Comparison of ENCODE assay signal across 1 cellular context in the genomic region with DNA sequence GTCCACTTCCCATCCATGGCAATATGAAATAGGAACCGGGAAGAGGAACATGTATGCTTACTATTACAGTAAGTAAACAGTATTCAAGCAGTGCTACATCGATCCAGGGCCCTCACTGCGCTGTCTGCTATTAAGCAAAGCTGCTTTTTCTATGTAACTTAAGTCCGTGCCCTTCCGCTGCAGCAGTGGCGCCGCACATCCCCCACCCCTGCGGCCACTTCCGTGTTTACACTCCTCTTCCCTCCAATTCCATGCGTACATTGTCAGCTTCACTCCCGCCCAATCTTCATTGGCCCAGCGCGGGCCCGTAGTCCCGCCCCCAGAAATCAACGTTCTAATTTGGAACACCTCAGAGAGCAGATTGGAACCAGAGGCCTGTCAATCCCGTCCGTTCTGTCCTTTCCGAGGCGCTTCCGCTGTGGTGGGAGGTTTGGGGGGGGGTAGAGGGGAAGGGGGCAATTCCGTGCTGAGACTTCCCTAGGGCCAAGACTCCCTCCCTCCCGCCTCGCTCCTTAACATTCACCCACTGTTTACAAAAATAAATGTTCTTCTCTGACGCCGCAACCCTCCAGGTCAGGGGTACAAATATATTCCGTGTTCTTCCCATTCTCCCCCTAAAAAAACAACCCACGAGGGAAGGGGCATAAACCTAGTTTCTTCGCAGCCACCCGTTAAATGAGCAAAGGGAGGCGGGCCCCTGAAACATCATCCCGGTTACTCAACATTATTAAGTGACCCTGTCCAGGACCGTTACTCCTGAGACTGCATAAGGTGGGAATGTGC.
A peak's percentile ranks its signal among the peaks of the same experiment; 100 is the strongest.
TF ChIP-seq lines count a peak whose summit lies in the region.

No MANE protein-coding gene starts in this region.

TF ChIP-seq in K562, 482 proteins besides CTCF, POLR2A, EP300 and RAD21 (continued from another document and continues in another):
- TF ChIP-seq CSDE1 (IDR thresholded peaks at IDR 0.05): no peak
- TF ChIP-seq SAFB2 (IDR thresholded peaks at IDR 0.05; ENCODE audit: borderline replicate concordance, low read depth, low read length, severe bottlenecking): no peak
- no peak for TF ChIP-seq GTF2E2 (tag; IDR thresholded peaks at IDR 0.05)
- TF ChIP-seq MEF2D (tag; conservative IDR thresholded peaks at IDR 0.05; ENCODE audit: low read depth): no peak
- TF ChIP-seq, protein P1, sequence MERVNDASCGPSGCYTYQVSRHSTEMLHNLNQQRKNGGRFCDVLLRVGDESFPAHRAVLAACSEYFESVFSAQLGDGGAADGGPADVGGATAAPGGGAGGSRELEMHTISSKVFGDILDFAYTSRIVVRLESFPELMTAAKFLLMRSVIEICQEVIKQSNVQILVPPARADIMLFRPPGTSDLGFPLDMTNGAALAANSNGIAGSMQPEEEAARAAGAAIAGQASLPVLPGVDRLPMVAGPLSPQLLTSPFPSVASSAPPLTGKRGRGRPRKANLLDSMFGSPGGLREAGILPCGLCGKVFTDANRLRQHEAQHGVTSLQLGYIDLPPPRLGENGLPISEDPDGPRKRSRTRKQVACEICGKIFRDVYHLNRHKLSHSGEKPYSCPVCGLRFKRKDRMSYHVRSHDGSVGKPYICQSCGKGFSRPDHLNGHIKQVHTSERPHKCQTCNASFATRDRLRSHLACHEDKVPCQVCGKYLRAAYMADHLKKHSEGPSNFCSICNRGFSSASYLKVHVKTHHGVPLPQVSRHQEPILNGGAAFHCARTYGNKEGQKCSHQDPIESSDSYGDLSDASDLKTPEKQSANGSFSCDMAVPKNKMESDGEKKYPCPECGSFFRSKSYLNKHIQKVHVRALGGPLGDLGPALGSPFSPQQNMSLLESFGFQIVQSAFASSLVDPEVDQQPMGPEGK (CRISPR knock-in tag; IDR thresholded peaks at IDR 0.05; ENCODE audit: borderline replicate concordance): no peak
- no peak for TF ChIP-seq HNRNPK (IDR thresholded peaks at IDR 0.05; ENCODE audit: low read depth, low read length, poor library complexity, severe bottlenecking)
- TF ChIP-seq, protein P2, sequence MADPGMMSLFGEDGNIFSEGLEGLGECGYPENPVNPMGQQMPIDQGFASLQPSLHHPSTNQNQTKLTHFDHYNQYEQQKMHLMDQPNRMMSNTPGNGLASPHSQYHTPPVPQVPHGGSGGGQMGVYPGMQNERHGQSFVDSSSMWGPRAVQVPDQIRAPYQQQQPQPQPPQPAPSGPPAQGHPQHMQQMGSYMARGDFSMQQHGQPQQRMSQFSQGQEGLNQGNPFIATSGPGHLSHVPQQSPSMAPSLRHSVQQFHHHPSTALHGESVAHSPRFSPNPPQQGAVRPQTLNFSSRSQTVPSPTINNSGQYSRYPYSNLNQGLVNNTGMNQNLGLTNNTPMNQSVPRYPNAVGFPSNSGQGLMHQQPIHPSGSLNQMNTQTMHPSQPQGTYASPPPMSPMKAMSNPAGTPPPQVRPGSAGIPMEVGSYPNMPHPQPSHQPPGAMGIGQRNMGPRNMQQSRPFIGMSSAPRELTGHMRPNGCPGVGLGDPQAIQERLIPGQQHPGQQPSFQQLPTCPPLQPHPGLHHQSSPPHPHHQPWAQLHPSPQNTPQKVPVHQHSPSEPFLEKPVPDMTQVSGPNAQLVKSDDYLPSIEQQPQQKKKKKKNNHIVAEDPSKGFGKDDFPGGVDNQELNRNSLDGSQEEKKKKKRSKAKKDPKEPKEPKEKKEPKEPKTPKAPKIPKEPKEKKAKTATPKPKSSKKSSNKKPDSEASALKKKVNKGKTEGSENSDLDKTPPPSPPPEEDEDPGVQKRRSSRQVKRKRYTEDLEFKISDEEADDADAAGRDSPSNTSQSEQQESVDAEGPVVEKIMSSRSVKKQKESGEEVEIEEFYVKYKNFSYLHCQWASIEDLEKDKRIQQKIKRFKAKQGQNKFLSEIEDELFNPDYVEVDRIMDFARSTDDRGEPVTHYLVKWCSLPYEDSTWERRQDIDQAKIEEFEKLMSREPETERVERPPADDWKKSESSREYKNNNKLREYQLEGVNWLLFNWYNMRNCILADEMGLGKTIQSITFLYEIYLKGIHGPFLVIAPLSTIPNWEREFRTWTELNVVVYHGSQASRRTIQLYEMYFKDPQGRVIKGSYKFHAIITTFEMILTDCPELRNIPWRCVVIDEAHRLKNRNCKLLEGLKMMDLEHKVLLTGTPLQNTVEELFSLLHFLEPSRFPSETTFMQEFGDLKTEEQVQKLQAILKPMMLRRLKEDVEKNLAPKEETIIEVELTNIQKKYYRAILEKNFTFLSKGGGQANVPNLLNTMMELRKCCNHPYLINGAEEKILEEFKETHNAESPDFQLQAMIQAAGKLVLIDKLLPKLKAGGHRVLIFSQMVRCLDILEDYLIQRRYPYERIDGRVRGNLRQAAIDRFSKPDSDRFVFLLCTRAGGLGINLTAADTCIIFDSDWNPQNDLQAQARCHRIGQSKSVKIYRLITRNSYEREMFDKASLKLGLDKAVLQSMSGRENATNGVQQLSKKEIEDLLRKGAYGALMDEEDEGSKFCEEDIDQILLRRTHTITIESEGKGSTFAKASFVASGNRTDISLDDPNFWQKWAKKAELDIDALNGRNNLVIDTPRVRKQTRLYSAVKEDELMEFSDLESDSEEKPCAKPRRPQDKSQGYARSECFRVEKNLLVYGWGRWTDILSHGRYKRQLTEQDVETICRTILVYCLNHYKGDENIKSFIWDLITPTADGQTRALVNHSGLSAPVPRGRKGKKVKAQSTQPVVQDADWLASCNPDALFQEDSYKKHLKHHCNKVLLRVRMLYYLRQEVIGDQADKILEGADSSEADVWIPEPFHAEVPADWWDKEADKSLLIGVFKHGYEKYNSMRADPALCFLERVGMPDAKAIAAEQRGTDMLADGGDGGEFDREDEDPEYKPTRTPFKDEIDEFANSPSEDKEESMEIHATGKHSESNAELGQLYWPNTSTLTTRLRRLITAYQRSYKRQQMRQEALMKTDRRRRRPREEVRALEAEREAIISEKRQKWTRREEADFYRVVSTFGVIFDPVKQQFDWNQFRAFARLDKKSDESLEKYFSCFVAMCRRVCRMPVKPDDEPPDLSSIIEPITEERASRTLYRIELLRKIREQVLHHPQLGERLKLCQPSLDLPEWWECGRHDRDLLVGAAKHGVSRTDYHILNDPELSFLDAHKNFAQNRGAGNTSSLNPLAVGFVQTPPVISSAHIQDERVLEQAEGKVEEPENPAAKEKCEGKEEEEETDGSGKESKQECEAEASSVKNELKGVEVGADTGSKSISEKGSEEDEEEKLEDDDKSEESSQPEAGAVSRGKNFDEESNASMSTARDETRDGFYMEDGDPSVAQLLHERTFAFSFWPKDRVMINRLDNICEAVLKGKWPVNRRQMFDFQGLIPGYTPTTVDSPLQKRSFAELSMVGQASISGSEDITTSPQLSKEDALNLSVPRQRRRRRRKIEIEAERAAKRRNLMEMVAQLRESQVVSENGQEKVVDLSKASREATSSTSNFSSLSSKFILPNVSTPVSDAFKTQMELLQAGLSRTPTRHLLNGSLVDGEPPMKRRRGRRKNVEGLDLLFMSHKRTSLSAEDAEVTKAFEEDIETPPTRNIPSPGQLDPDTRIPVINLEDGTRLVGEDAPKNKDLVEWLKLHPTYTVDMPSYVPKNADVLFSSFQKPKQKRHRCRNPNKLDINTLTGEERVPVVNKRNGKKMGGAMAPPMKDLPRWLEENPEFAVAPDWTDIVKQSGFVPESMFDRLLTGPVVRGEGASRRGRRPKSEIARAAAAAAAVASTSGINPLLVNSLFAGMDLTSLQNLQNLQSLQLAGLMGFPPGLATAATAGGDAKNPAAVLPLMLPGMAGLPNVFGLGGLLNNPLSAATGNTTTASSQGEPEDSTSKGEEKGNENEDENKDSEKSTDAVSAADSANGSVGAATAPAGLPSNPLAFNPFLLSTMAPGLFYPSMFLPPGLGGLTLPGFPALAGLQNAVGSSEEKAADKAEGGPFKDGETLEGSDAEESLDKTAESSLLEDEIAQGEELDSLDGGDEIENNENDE (IDR thresholded peaks at IDR 0.05; ENCODE audit: low read depth, low read length): no peak
- TF ChIP-seq, protein P3, sequence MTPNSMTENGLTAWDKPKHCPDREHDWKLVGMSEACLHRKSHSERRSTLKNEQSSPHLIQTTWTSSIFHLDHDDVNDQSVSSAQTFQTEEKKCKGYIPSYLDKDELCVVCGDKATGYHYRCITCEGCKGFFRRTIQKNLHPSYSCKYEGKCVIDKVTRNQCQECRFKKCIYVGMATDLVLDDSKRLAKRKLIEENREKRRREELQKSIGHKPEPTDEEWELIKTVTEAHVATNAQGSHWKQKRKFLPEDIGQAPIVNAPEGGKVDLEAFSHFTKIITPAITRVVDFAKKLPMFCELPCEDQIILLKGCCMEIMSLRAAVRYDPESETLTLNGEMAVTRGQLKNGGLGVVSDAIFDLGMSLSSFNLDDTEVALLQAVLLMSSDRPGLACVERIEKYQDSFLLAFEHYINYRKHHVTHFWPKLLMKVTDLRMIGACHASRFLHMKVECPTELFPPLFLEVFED (CRISPR knock-in tag; conservative IDR thresholded peaks at IDR 0.05): no peak
- no peak for TF ChIP-seq NCOA6 (IDR thresholded peaks at IDR 0.05)
- TF ChIP-seq PHTF2 (CRISPR knock-in tag; IDR thresholded peaks at IDR 0.05): no peak
- no peak for TF ChIP-seq PHB (CRISPR knock-in tag; IDR thresholded peaks at IDR 0.05)
- TF ChIP-seq ZNF133 (CRISPR knock-in tag; IDR thresholded peaks at IDR 0.05): no peak
- TF ChIP-seq LARP7 (IDR thresholded peaks at IDR 0.05): 0 out of 2 replicates have a peak, but pooled peaks have one; percentile 40
- TF ChIP-seq RBM25 (IDR thresholded peaks at IDR 0.05; ENCODE audit: low read depth, low read length, severe bottlenecking): peak; percentile 60
- no peak for TF ChIP-seq ADNP (tag; IDR thresholded peaks at IDR 0.05)
- TF ChIP-seq, protein P4, sequence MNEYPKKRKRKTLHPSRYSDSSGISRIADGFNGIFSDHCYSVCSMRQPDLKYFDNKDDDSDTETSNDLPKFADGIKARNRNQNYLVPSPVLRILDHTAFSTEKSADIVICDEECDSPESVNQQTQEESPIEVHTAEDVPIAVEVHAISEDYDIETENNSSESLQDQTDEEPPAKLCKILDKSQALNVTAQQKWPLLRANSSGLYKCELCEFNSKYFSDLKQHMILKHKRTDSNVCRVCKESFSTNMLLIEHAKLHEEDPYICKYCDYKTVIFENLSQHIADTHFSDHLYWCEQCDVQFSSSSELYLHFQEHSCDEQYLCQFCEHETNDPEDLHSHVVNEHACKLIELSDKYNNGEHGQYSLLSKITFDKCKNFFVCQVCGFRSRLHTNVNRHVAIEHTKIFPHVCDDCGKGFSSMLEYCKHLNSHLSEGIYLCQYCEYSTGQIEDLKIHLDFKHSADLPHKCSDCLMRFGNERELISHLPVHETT (CRISPR knock-in tag; conservative IDR thresholded peaks at IDR 0.05 in 1 of 2, IDR thresholded peaks at IDR 0.05 in 1 of 2): no peak
- peak; percentile 71 for TF ChIP-seq TAF1 (IDR thresholded peaks at IDR 0.05; ENCODE audit: control insufficient read depth, extremely low read depth, insufficient read depth, low read length, severe bottlenecking)
- TF ChIP-seq POLR2H (tag; IDR thresholded peaks at IDR 0.05; ENCODE audit: low read depth): peak; percentile 74
- 0 out of 2 replicates have a peak, but pooled peaks have one; percentile 1 for TF ChIP-seq TCF3 (CRISPR knock-in tag; IDR thresholded peaks at IDR 0.05)
- no peak for TF ChIP-seq ZNF354B (CRISPR knock-in tag; IDR thresholded peaks at IDR 0.05)
- no peak for TF ChIP-seq PTRF (tag; IDR thresholded peaks at IDR 0.05)
- TF ChIP-seq ZNF3 (CRISPR knock-in tag; IDR thresholded peaks at IDR 0.05): no peak
- peak; percentile 72 for TF ChIP-seq JUND (IDR thresholded peaks at IDR 0.05; ENCODE audit: borderline replicate concordance, low read depth, low read length)
- TF ChIP-seq JUND (tag; IDR thresholded peaks at IDR 0.05; ENCODE audit: borderline replicate concordance, low read depth, low read length): no peak; the same call in 2 of the 3 replicates
- TF ChIP-seq, protein P5, sequence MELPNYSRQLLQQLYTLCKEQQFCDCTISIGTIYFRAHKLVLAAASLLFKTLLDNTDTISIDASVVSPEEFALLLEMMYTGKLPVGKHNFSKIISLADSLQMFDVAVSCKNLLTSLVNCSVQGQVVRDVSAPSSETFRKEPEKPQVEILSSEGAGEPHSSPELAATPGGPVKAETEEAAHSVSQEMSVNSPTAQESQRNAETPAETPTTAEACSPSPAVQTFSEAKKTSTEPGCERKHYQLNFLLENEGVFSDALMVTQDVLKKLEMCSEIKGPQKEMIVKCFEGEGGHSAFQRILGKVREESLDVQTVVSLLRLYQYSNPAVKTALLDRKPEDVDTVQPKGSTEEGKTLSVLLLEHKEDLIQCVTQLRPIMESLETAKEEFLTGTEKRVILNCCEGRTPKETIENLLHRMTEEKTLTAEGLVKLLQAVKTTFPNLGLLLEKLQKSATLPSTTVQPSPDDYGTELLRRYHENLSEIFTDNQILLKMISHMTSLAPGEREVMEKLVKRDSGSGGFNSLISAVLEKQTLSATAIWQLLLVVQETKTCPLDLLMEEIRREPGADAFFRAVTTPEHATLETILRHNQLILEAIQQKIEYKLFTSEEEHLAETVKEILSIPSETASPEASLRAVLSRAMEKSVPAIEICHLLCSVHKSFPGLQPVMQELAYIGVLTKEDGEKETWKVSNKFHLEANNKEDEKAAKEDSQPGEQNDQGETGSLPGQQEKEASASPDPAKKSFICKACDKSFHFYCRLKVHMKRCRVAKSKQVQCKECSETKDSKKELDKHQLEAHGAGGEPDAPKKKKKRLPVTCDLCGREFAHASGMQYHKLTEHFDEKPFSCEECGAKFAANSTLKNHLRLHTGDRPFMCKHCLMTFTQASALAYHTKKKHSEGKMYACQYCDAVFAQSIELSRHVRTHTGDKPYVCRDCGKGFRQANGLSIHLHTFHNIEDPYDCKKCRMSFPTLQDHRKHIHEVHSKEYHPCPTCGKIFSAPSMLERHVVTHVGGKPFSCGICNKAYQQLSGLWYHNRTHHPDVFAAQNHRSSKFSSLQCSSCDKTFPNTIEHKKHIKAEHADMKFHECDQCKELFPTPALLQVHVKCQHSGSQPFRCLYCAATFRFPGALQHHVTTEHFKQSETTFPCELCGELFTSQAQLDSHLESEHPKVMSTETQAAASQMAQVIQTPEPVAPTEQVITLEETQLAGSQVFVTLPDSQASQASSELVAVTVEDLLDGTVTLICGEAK (IDR thresholded peaks at IDR 0.05): peak; percentile 84
- TF ChIP-seq, protein P5 (CRISPR knock-in tag; IDR thresholded peaks at IDR 0.05): no peak
- no peak for TF ChIP-seq SRSF7 (optimal IDR thresholded peaks at IDR 0.05; ENCODE audit: low read depth, low read length)
